16 cellular contexts compared by ENCODE assay signal in genomic region chr12:77754086-77754485, GRCh38.
"Had no signal": no experiment of that assay in that cellular context is flagged by ENCODE, and none has a peak within 500 bp of the region (broad histone marks: within the 10 kb centered on the region; RNA-seq: fewer than 3 reads in every experiment).

No MANE protein-coding gene starts in this region.

- H3K4me1 Mint-ChIP-seq: naive thymus-derived CD4-positive, alpha-beta T cell; nephron progenitor cell had no signal

- H3K27ac Mint-ChIP-seq: naive thymus-derived CD4-positive, alpha-beta T cell; nephron progenitor cell; type B pancreatic cell had no signal

- H3K27me3 Mint-ChIP-seq: naive thymus-derived CD4-positive, alpha-beta T cell; type B pancreatic cell had no signal

- FAIRE-seq: endometrium, small intestine had no signal

- H3K4me1 ChIP-seq: heart left ventricle, uterus had no signal

- H3K4me3 ChIP-seq: coronary artery, dorsolateral prefrontal cortex, heart left ventricle, uterus had no signal

- H3K27me3 ChIP-seq: dorsolateral prefrontal cortex, heart left ventricle, uterus had no signal

- H3K27ac ChIP-seq: coronary artery, dorsolateral prefrontal cortex, heart left ventricle, uterus had no signal

- H3K36me3 ChIP-seq: heart left ventricle, uterus had no signal

- H3K9me3 Mint-ChIP-seq: nephron progenitor cell, type B pancreatic cell had no signal

- DNase-seq: dorsolateral prefrontal cortex; effector CD8-positive, alpha-beta T cell; heart left ventricle; hypothalamus; kidney glomerular epithelial cell; naive thymus-derived CD4-positive, alpha-beta T cell; nephron progenitor cell; posterior cingulate gyrus; right cardiac atrium; small intestine; stimulated activated CD4-positive, alpha-beta T cell treated with anti-CD3 and anti-CD28 coated beads, Interleukin-2, amount 100 ng/mL, for 48 hours; stimulated activated naive CD4-positive, alpha-beta T cell treated with Interleukin-2 at 50 U/mL for 16 hours; uterus had no signal

- H3K4me3 Mint-ChIP-seq: naive thymus-derived CD4-positive, alpha-beta T cell; nephron progenitor cell; type B pancreatic cell had no signal

- H3K36me3 Mint-ChIP-seq: naive thymus-derived CD4-positive, alpha-beta T cell; type B pancreatic cell had no signal

- H3K9me3 ChIP-seq: heart left ventricle, uterus had no signal
